8 cellular contexts compared by ENCODE assay signal in genomic region chr5:151770383-151771258, GRCh38. TPM values are rescaled to one million over a fixed set of nuclear protein-coding genes. Genes with fewer than 3 reads are reported as not detected.
DNase-seq lines count a peak whose midpoint lies in the region; ATAC-seq and TF ChIP-seq lines count a peak whose summit lies in the region.

No MANE protein-coding gene starts in this region.

- H3K27me3 ChIP-seq in Peyer's patch = no peaks in the 10 kb centered on the region
- no peaks in the 10 kb centered on the region for H3K27me3 ChIP-seq in kidney epithelial cell (ENCODE audit: control insufficient read depth, insufficient read depth, low read length)

- no peak overlapping the region for H3K4me3 Mint-ChIP-seq in central memory CD8-positive, alpha-beta T cell

- H3K9me3 ChIP-seq in Peyer's patch = no peaks in the 10 kb centered on the region

- TF ChIP-seq CTCF in Peyer's patch (IDR thresholded peaks at IDR 0.05) (peak in 1 of 6 experiments; percentile 7), kidney epithelial cell (IDR thresholded peaks at IDR 0.05; ENCODE audit: insufficient read depth, low read length, poor library complexity, severe bottlenecking) (no peak)

- H3K4me1 Mint-ChIP-seq in central memory CD8-positive, alpha-beta T cell = peaks cover 28% of the 10 kb centered on the region

- peaks cover 12% of the 10 kb centered on the region for H3K36me3 Mint-ChIP-seq in central memory CD8-positive, alpha-beta T cell (ENCODE audit: insufficient read depth)

- H3K4me3 ChIP-seq in Peyer's patch (peak overlapping the region; percentile 52 to 89 (median 54)), kidney epithelial cell (ENCODE audit: low read depth, low read length) (peak overlapping the region; percentile 42)

- TF ChIP-seq POLR2A in Peyer's patch (IDR thresholded peaks at IDR 0.05) = no peak

- peak; percentile 81 for DNase-seq in EH (ENCODE audit: low read depth)
- peak in 2 of 3 donors; percentile 61 to 82 for DNase-seq in Peyer's patch
- DNase-seq in central memory CD8-positive, alpha-beta T cell (ENCODE audit: low spot score in 2 of 2) = no peak
- no peak for DNase-seq in kidney epithelial cell (ENCODE audit: low read depth)
- peak; percentile 19 to 25 for DNase-seq in stimulated activated CD4-positive, alpha-beta T cell treated with anti-CD3 and anti-CD28 coated beads, Interleukin-15, amount 100 ng/mL, for 1 hour (ENCODE audit: low read depth in 1 of 2, low spot score in 1 of 2)
- no peak for DNase-seq in SIG-M5 treated with dmso at 0.1 percent for 504 hours (lab: John Stamatoyannopoulos, UW; ENCODE audit: unreplicated experiment)

- H3K27ac Mint-ChIP-seq in central memory CD8-positive, alpha-beta T cell (ENCODE audit: low read depth) = no peak overlapping the region

- H3K9me3 Mint-ChIP-seq in central memory CD8-positive, alpha-beta T cell = no peaks in the 10 kb centered on the region

- peaks cover 0 to 35% (median 4%) of the 10 kb centered on the region in 4 donors for H3K4me1 ChIP-seq in Peyer's patch

- ATAC-seq in GM19455 (IDR thresholded peaks at IDR 0.05; ENCODE audit: unreplicated experiment) (peak; percentile 32), HG03521 (IDR thresholded peaks at IDR 0.05; ENCODE audit: unreplicated experiment) (peak; percentile 19)
- peak; percentile 2 for ATAC-seq in central memory CD8-positive, alpha-beta T cell (replicated peaks; ENCODE audit: extremely low read depth, poor library complexity, severe bottlenecking)

- no peaks in the 10 kb centered on the region for H3K36me3 ChIP-seq in Peyer's patch
- H3K36me3 ChIP-seq in kidney epithelial cell (ENCODE audit: control insufficient read depth, insufficient read depth, low read length) = no peaks in the 10 kb centered on the region

- no peaks in the 10 kb centered on the region for H3K27me3 Mint-ChIP-seq in central memory CD8-positive, alpha-beta T cell

- peak overlapping the region; percentile 89 to 97 (median 95) for H3K27ac ChIP-seq in Peyer's patch

RNA-seq across cellular contexts. Expression of gene G3BP1, which starts 1.1 kb away (rescaled TPM):
- total RNA-seq in Peyer's patch (10 to 100 TPM; 63.7 to 67.7 (median 65.8) TPM), kidney epithelial cell (134 and 154 TPM in 2 replicates)

RNA-seq across cellular contexts. Expression of gene ATOX1, which starts 12.2 kb away (rescaled TPM):
- total RNA-seq in Peyer's patch (100 to 1,000 TPM in 3 of 4 donors, 10 to 100 TPM in 1; 99.9 to 161 (median 126) TPM), kidney epithelial cell (91.6 and 118 TPM in 2 replicates)

Comparison
In these comparisons a context has a peak if more than half of its experiments do, and no peak if none do; other contexts are left out.
1. DNase-seq: peak in EH (single experiment), Peyer's patch (2 of 3) and stimulated activated CD4-positive, alpha-beta T cell treated with anti-CD3 and anti-CD28 coated beads, Interleukin-15, amount 100 ng/mL, for 1 hour (2 of 2); none in central memory CD8-positive, alpha-beta T cell (0 of 2), kidney epithelial cell (single experiment) and SIG-M5 treated with dmso at 0.1 percent for 504 hours (single experiment).
2. Peak in every context shown above with its lines, with median percentiles within 50 percentile points of each other: ATAC-seq.